Comparison of ENCODE assay signal across 8 cellular contexts in the genomic region with DNA sequence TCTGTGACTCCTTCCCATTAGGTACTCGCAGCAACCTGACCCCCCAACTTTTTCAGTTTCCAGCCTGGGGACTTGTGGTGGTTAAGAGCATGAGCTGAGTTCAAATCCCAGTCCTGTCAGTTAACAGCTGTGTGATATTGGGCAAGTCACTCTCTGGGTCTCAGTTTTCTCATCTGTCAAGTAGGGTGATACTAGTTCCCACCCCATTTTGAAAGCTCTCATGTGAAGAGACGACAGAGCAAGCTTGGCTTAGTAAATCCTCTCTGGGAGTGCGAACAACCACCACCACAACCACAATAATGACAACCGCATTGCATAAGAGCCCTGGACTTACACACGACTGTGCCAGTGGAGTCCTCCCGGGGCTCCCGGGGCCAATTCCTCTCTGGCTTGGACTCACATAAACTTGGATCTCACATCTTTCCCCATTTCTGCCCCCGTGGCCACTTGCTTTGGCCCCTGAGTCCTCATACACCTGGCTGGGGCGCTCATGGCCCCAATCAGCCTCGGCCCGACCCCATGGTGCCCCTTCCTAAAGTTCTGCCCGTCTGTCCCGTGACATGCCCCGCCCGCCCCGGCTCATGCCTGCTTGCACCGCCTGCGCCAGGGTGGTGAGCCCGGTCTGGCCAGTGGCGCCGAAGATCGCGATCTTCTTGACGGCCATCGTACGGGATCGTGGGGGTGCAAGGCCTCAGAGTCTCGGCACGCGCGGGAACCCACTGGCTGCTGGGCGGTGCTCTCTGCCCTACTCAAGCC. TPM values are rescaled to one million over a fixed set of nuclear protein-coding genes. Genes with fewer than 3 reads are reported as not detected.
DNase-seq lines count a peak whose midpoint lies in the region; ATAC-seq and TF ChIP-seq lines count a peak whose summit lies in the region.

Gene BLVRB (minus strand): TSS at position 721 of the 756 bp plus-strand sequence. CDS start 57 bp downstream, at position 664.

- H3K4me3 Mint-ChIP-seq in stimulated activated naive B cell treated with anti-CD40 and anti-IgM and Interleukin-4, amounts not matched to agents 10 μg/mL and 1 μg/mL and 100 μg/mL, for 72 hours: peak within 1 kb of the TSS; percentile 82 to 97

- ATAC-seq in GM21515 (IDR thresholded peaks at IDR 0.05; ENCODE audit: unreplicated experiment): peak; percentile 20
- peak; percentile 65 for ATAC-seq in Panc1
- ATAC-seq in stimulated activated naive B cell treated with anti-CD40 and anti-IgM and Interleukin-4, amounts not matched to agents 10 μg/mL and 1 μg/mL and 100 μg/mL, for 72 hours (replicated peaks): no peak
- no peak for ATAC-seq in HG03196 (IDR thresholded peaks at IDR 0.05; ENCODE audit: unreplicated experiment)

- CTCF ChIA-PET in Panc1 (lab: Charles Lee): interaction anchor here (0.5 to 1.5 kb wide), 4 partner anchors 32 to 169 kb away, joined by 3 to 10 read pairs (median 4); no protein-coding TSS in a partner anchor

- H3K36me3 ChIP-seq in Panc1 (ENCODE audit: control insufficient read depth, insufficient read depth, low read length) (no peaks in the 10 kb centered on the region; the same call in 1 of the 2 replicates), breast epithelium (no peaks in the 10 kb centered on the region), kidney epithelial cell (ENCODE audit: control insufficient read depth, insufficient read depth, low read length) (no peaks in the 10 kb centered on the region)

- H3K27ac Mint-ChIP-seq in stimulated activated naive B cell treated with anti-CD40 and anti-IgM and Interleukin-4, amounts not matched to agents 10 μg/mL and 1 μg/mL and 100 μg/mL, for 72 hours: peak within 1 kb of the TSS; percentile 93

- peaks cover 16 to 19% of the 10 kb centered on the region in 2 donors for H3K27me3 Mint-ChIP-seq in stimulated activated naive B cell treated with anti-CD40 and anti-IgM and Interleukin-4, amounts not matched to agents 10 μg/mL and 1 μg/mL and 100 μg/mL, for 72 hours

- H3K9me3 ChIP-seq in Panc1 (ENCODE audit: control insufficient read depth, insufficient read depth, low read depth, low read length): no peaks in the 10 kb centered on the region
- H3K9me3 ChIP-seq in breast epithelium: no peaks in the 10 kb centered on the region

- H3K27ac ChIP-seq in Panc1 (ENCODE audit: low read length) (peak within 1 kb of the TSS; percentile 82), breast epithelium (peak within 1 kb of the TSS; percentile 92 to 97)

- peak within 1 kb of the TSS; percentile 68 to 82 for H3K4me3 ChIP-seq in Panc1 (ENCODE audit: low read depth in 2 of 2, low read length in 2 of 2)
- peak within 1 kb of the TSS; percentile 61 to 78 (median 78) for H3K4me3 ChIP-seq in breast epithelium
- peak within 1 kb of the TSS; percentile 66 for H3K4me3 ChIP-seq in kidney epithelial cell (ENCODE audit: low read depth, low read length)

- POLR2A ChIA-PET in Panc1 (lab: Charles Lee): interaction anchor here (0.5 to 0.6 kb wide), 3 partner anchors 48 to 1830 kb away, joined by 3 read pairs; no protein-coding TSS in a partner anchor

- H3K4me1 ChIP-seq in Panc1 (ENCODE audit: control insufficient read depth, insufficient read depth, low read length) (peaks cover 10% of the 10 kb centered on the region; the same call in 1 of the 2 replicates), breast epithelium (peaks cover 3 to 19% of the 10 kb centered on the region in 2 donors)

- TF ChIP-seq CTCF in Panc1 (IDR thresholded peaks at IDR 0.05) (no peak), breast epithelium (IDR thresholded peaks at IDR 0.05) (peak in 2 of 3 donors; percentile 11 to 16), kidney epithelial cell (IDR thresholded peaks at IDR 0.05; ENCODE audit: insufficient read depth, low read length, poor library complexity, severe bottlenecking) (no peak)

- H3K36me3 Mint-ChIP-seq in stimulated activated naive B cell treated with anti-CD40 and anti-IgM and Interleukin-4, amounts not matched to agents 10 μg/mL and 1 μg/mL and 100 μg/mL, for 72 hours: peaks cover 6 to 7% of the 10 kb centered on the region in 2 donors

- DNase-seq in CD1c-positive myeloid dendritic cell (ENCODE audit: extremely low spot score) (peak; percentile 80), Panc1 (ENCODE audit: low read depth, low spot score) (no peak), breast epithelium (ENCODE audit: low spot score in 2 of 2) (peak in 1 of 2 donors; percentile 73), kidney epithelial cell (ENCODE audit: low read depth) (no peak), iPS-NIHi7 (ENCODE audit: extremely low spot score) (no peak)
- DNase-seq in stimulated activated naive B cell treated with anti-CD40 and anti-IgM and Interleukin-4, amounts not matched to agents 10 μg/mL and 1 μg/mL and 100 μg/mL, for 72 hours: peak; percentile 9

- TF ChIP-seq POLR2A in breast epithelium (IDR thresholded peaks at IDR 0.05): peak; percentile 83

- H3K27me3 ChIP-seq in Panc1 (ENCODE audit: control insufficient read depth, insufficient read depth, low read length): no peaks in the 10 kb centered on the region
- no peaks in the 10 kb centered on the region for H3K27me3 ChIP-seq in breast epithelium
- H3K27me3 ChIP-seq in kidney epithelial cell (ENCODE audit: control insufficient read depth, insufficient read depth, low read length): peaks cover 14% of the 10 kb centered on the region

- intact Hi-C loops in Panc1 (cut with micrococcal nuclease; ENCODE audit: unreplicated experiment) (no loop called here), breast epithelium (cut with DNase I; ENCODE audit: low total_unique reads) (no loop called here)

- no TSS peak for BruUV-seq in Panc1 (replicated peaks; lab: Mats Ljungman, UMichigan)

- no peaks in the 10 kb centered on the region for H3K9me3 Mint-ChIP-seq in stimulated activated naive B cell treated with anti-CD40 and anti-IgM and Interleukin-4, amounts not matched to agents 10 μg/mL and 1 μg/mL and 100 μg/mL, for 72 hours

- in situ Hi-C loops in Panc1 (cut with HindIII; ENCODE audit: low pct_unique_long_range_greater_than_20kb, low sequenced_read_pairs): no loop called here

- H3K4me1 Mint-ChIP-seq in stimulated activated naive B cell treated with anti-CD40 and anti-IgM and Interleukin-4, amounts not matched to agents 10 μg/mL and 1 μg/mL and 100 μg/mL, for 72 hours: peaks cover 29 to 45% of the 10 kb centered on the region in 2 donors

RNA-seq across cellular contexts. Expression of gene BLVRB, which starts in this region (rescaled TPM):
- total RNA-seq in Panc1 (2021; ENCODE audit: unreplicated experiment): 45.6 TPM
- polyA plus RNA-seq in Panc1 (2012; ENCODE audit: insufficient read length): 105 TPM
- 100 to 1,000 TPM; 206 to 322 (median 284) TPM for total RNA-seq in breast epithelium
- 86.1 and 91.1 TPM in 2 replicates for total RNA-seq in kidney epithelial cell

Comparison
In these comparisons a context has a peak if more than half of its experiments do, and no peak if none do; other contexts are left out.
1. DNase-seq: peak in CD1c-positive myeloid dendritic cell (single experiment) and stimulated activated naive B cell treated with anti-CD40 and anti-IgM and Interleukin-4, amounts not matched to agents 10 μg/mL and 1 μg/mL and 100 μg/mL, for 72 hours (single experiment); none in Panc1 (single experiment), kidney epithelial cell (single experiment) and iPS-NIHi7 (single experiment).
2. ATAC-seq: peak in GM21515 (single experiment) and Panc1 (single experiment); none in stimulated activated naive B cell treated with anti-CD40 and anti-IgM and Interleukin-4, amounts not matched to agents 10 μg/mL and 1 μg/mL and 100 μg/mL, for 72 hours (0 of 2) and HG03196 (single experiment).
3. CTCF ChIP-seq: peak in breast epithelium (2 of 3); none in Panc1 (single experiment) and kidney epithelial cell (single experiment).
4. Peak in every context shown above with its lines, with median percentiles within 50 percentile points of each other: H3K4me3 ChIP-seq.